Comparison of ENCODE assay signal across 14 cellular contexts in genomic region chr17:42775534-42776098, GRCh38. TPM values are rescaled to one million over a fixed set of nuclear protein-coding genes. Genes with fewer than 3 reads are reported as not detected.
A peak's percentile ranks its signal among the peaks of the same experiment; 100 is the strongest.
DNase-seq lines count a peak whose midpoint lies in the region; ATAC-seq, FAIRE-seq and TF ChIP-seq lines count a peak whose summit lies in the region.
"Had no signal": no experiment of that assay in that cellular context is flagged by ENCODE, and none has a peak within 500 bp of the region (broad histone marks: within the 10 kb centered on the region; RNA-seq: fewer than 3 reads in every experiment).

No MANE protein-coding gene starts in this region.

- no peak for TF ChIP-seq POLR2A in GM12891 (IDR thresholded peaks at IDR 0.05; ENCODE audit: low read depth, low read length)

- FAIRE-seq in GM12891 (lab: Jason Lieb, UNC), result no peak
- FAIRE-seq: islet of Langerhans had no signal

- H3K4me3 ChIP-seq in epithelial cell of proximal tubule (ENCODE audit: low read depth, low read length), result no peak overlapping the region
- H3K4me3 ChIP-seq: esophagus squamous epithelium, SK-N-MC, thoracic aorta had no signal

- ATAC-seq in GM21367 (IDR thresholded peaks at IDR 0.05; ENCODE audit: unreplicated experiment) (no peak), sciatic nerve (no peak), HG02588 (IDR thresholded peaks at IDR 0.05; ENCODE audit: unreplicated experiment) (no peak)

- DNase-seq in A172 (ENCODE audit: low spot score), result peak; percentile 47
- DNase-seq in GM12891 (ENCODE audit: insufficient read length, low spot score), result no peak
- peak; percentile 88 for DNase-seq in SIG-M5 treated with dmso at 0.1 percent for 504 hours (lab: John Stamatoyannopoulos, UW; ENCODE audit: unreplicated experiment)
- DNase-seq in epithelial cell of proximal tubule (ENCODE audit: low read depth), result no peak
- no peak for DNase-seq in activated CD4-positive, CD25-positive, alpha-beta regulatory T cell (lab: John Stamatoyannopoulos, UW)
- no peak for DNase-seq in sciatic nerve (ENCODE audit: low spot score)
- DNase-seq: aorta, esophagus squamous epithelium, NCI-H2107 had no signal

- intact Hi-C loops in sciatic nerve (cut with DNase I), result no loop called here

- TF ChIP-seq CTCF in epithelial cell of proximal tubule (conservative IDR thresholded peaks at IDR 0.05; ENCODE audit: low read depth, low read length), result peak; percentile 15

TF ChIP-seq in GM12891, 5 proteins besides CTCF, POLR2A, EP300 and RAD21:
- no peak; the same call in 1 of the 2 replicates for TF ChIP-seq POU2F2 (IDR thresholded peaks at IDR 0.05; ENCODE audit: low read depth, low read length)
- TF ChIP-seq SPI1 (IDR thresholded peaks at IDR 0.05; ENCODE audit: low read depth, low read length), result peak; percentile 95
TF ChIP-seq in GM12891: peak in this region for 1.

RNA-seq across cellular contexts. Expression of gene VPS25, which starts 2.4 kb away (rescaled TPM):
- 174 and 181 TPM in 2 replicates for total RNA-seq in A172 (2014; rRNA removed; shearing (Covaris generic))
- 101 TPM for polyA plus RNA-seq in GM12891 (2012; ENCODE audit: low read depth, missing spikeins)
- total RNA-seq in epithelial cell of proximal tubule, result 90.1 and 136 TPM in 2 replicates
- total RNA-seq in sciatic nerve, result 24.8 TPM

RNA-seq across cellular contexts. Expression of gene WNK4, which starts 4.8 kb away (rescaled TPM):
- 0.34 and 0.50 TPM in 2 replicates for total RNA-seq in A172 (2014; rRNA removed; shearing (Covaris generic))
- 0.05 TPM for polyA plus RNA-seq in GM12891 (2012; ENCODE audit: low read depth, missing spikeins)
- total RNA-seq in epithelial cell of proximal tubule (2.3 and 11.3 TPM in 2 replicates), sciatic nerve (1.4 TPM)
- total RNA-seq: thoracic aorta had no signal

RNA-seq across cellular contexts. Expression of gene RAMP2, which starts 14.6 kb away (rescaled TPM):
- not detected in 2 replicates for total RNA-seq in A172 (2014; rRNA removed; shearing (Covaris generic))
- polyA plus RNA-seq in GM12891 (2012; ENCODE audit: low read depth, missing spikeins), result 0.74 TPM
- total RNA-seq in epithelial cell of proximal tubule (1.0 and 4.3 TPM in 2 replicates), sciatic nerve (67.5 TPM)

RNA-seq across cellular contexts. Expression of gene COA3, which starts 22.9 kb away (rescaled TPM):
- total RNA-seq in A172 (2014; rRNA removed; shearing (Covaris generic)), result 112 and 122 TPM in 2 replicates
- polyA plus RNA-seq in GM12891 (2012; ENCODE audit: low read depth, missing spikeins), result 55.4 TPM
- total RNA-seq in epithelial cell of proximal tubule (85.6 and 95.0 TPM in 2 replicates), sciatic nerve (36.1 TPM)

RNA-seq across cellular contexts. Expression of gene CNTD1, which starts 23.0 kb away (rescaled TPM):
- total RNA-seq in A172 (2014; rRNA removed; shearing (Covaris generic)), result 0.03 and 0.29 TPM in 2 replicates
- 0.63 TPM for polyA plus RNA-seq in GM12891 (2012; ENCODE audit: low read depth, missing spikeins)
- not detected in 2 replicates for total RNA-seq in epithelial cell of proximal tubule
- 1.1 TPM for total RNA-seq in sciatic nerve
- total RNA-seq: esophagus squamous epithelium, thoracic aorta had no signal

Comparison
In these comparisons a context has a peak if more than half of its experiments do, and no peak if none do; other contexts are left out.
1. DNase-seq: peak in A172 (single experiment) and SIG-M5 treated with dmso at 0.1 percent for 504 hours (single experiment); none in GM12891 (single experiment), epithelial cell of proximal tubule (single experiment), activated CD4-positive, CD25-positive, alpha-beta regulatory T cell (0 of 4) and sciatic nerve (single experiment).
2. RNA of gene RAMP2, which starts 14.6 kb away (total RNA-seq): 67.5 TPM in sciatic nerve (single experiment); 1.0 to 4.3 TPM in epithelial cell of proximal tubule and not detected in A172; every median in the first group is over 10 times any median in the second.